Comparison of ENCODE assay signal across 9 cellular contexts in genomic region chr1:44776749-44777068, GRCh38. TPM values are rescaled to one million over a fixed set of nuclear protein-coding genes. Genes with fewer than 3 reads are reported as not detected.
DNase-seq lines count a peak whose midpoint lies in the region; FAIRE-seq and TF ChIP-seq lines count a peak whose summit lies in the region.
"Had no signal": no experiment of that assay in that cellular context is flagged by ENCODE, and none has a peak within 500 bp of the region (broad histone marks: within the 10 kb centered on the region; RNA-seq: fewer than 3 reads in every experiment).

No MANE protein-coding gene starts in this region.

- no peak for TF ChIP-seq POLR2A in H1 (IDR thresholded peaks at IDR 0.05; ENCODE audit: control extremely low read depth in 1 of 2, low read depth in 2 of 2, low read length in 2 of 2)

- H3K56ac ChIP-seq in H1 (replicated peaks; ENCODE audit: insufficient read length, low read depth, low read length), result no peak overlapping the region

- H3K27me3 Mint-ChIP-seq in CD14-positive monocyte (ENCODE audit: low read depth in 3 of 3), result peaks cover 0 to 2% (median 0%) of the 10 kb centered on the region in 3 donors
- H3K27me3 Mint-ChIP-seq in neural progenitor cell (ENCODE audit: insufficient read depth, low read depth), result peaks cover 7% of the 10 kb centered on the region

- H3K4me3 Mint-ChIP-seq in CD14-positive monocyte (peak overlapping the region; percentile 92 to 96), neural progenitor cell (peak overlapping the region; percentile 93)

- no peak for TF ChIP-seq RAD21 in H1 (IDR thresholded peaks at IDR 0.05 in 1 of 2, conservative IDR thresholded peaks at IDR 0.05 in 1 of 2; ENCODE audit: low read depth in 2 of 2, low read length in 2 of 2)

- H3K27ac Mint-ChIP-seq in CD14-positive monocyte, result peak overlapping the region; percentile 92 to 100 (median 96)
- H3K27ac Mint-ChIP-seq in neural progenitor cell, result no peak overlapping the region

- H4K8ac ChIP-seq in H1 (ENCODE audit: extremely low read depth, insufficient read depth, low read length), result 0 out of 2 replicates have a peak overlapping the region, but pooled peaks have one; percentile 65

- TF ChIP-seq EP300 in H1 (IDR thresholded peaks at IDR 0.05; ENCODE audit: borderline replicate concordance in 1 of 2, low read depth in 2 of 2, low read length in 2 of 2), result no peak

- no peak overlapping the region; the same call in 1 of the 2 replicates for H2BK5ac ChIP-seq in H1 (ENCODE audit: low read depth, low read length)

- H4K91ac ChIP-seq in H1 (replicated peaks; ENCODE audit: insufficient read length, low read length), result no peak overlapping the region

- no peak overlapping the region for H3K18ac ChIP-seq in H1 (ENCODE audit: extremely low read depth, low read length)

- H2AFZ ChIP-seq in OCI-LY3 (ENCODE audit: low read depth, low read length) (no peak overlapping the region), H1 (ENCODE audit: low read length) (no peak overlapping the region), neural progenitor cell (replicated peaks) (no peak overlapping the region)

- no peak for FAIRE-seq in H1 (lab: Jason Lieb, UNC)

- peak overlapping the region; percentile 97 for H3K4me2 ChIP-seq in OCI-LY3 (ENCODE audit: low read length)
- H3K4me2 ChIP-seq in H1 (ENCODE audit: insufficient read depth in 1 of 2, low read depth in 2 of 2, low read length in 2 of 2), result peak overlapping the region; percentile 93 to 98
- H3K4me2 ChIP-seq in neural progenitor cell, result peak overlapping the region; percentile 99

- intact Hi-C loops in CD14-positive monocyte (cut with micrococcal nuclease), result loop anchor here (5.0 to 10.0 kb wide), 4 partner anchors 34 to 526 kb away; partner anchors contain the start of gene EIF2B3 (in 1 of the 2)

- no peak for DNase-seq in CD14-positive monocyte (ENCODE audit: low spot score)
- no peak for DNase-seq in H1 (ENCODE audit: low read depth in 1 of 2, low spot score in 2 of 2)
- DNase-seq in neural progenitor cell (ENCODE audit: low spot score), result no peak
- no peak for DNase-seq in medulla oblongata (ENCODE audit: extremely low spot score)
- DNase-seq in AML-193 (lab: John Stamatoyannopoulos, UW), result no peak
- no peak for DNase-seq in effector CD4-positive, alpha-beta T cell
- no peak for DNase-seq in NCI-H146 treated with DMSO at 0.1 percent for 48 hours (lab: John Stamatoyannopoulos, UW; ENCODE audit: unreplicated experiment)
- DNase-seq: NCI-H526 treated with DMSO at 0.1 percent for 48 hours had no signal

- H3K9me3 Mint-ChIP-seq in CD14-positive monocyte, result no peaks in the 10 kb centered on the region
- no peaks in the 10 kb centered on the region for H3K9me3 Mint-ChIP-seq in neural progenitor cell

- H3F3A ChIP-seq in neural progenitor cell (ENCODE audit: low read depth), result peaks cover 73% of the 10 kb centered on the region

- peaks cover 43% of the 10 kb centered on the region for H3K36me3 ChIP-seq in OCI-LY3 (replicated peaks; ENCODE audit: low read depth, low read length)
- peaks cover 24 to 54% (median 34%) of the 10 kb centered on the region in 4 experiments for H3K36me3 ChIP-seq in H1 (ENCODE audit: control insufficient read depth in 2 of 4, insufficient read depth in 4 of 4, low read length in 3 of 4)
- peaks cover 8% of the 10 kb centered on the region for H3K36me3 ChIP-seq in neural progenitor cell

- H3K14ac ChIP-seq in H1 (ENCODE audit: insufficient read length), result no peak overlapping the region

- H3K4me1 ChIP-seq in OCI-LY3 (ENCODE audit: low read length) (peaks cover 13% of the 10 kb centered on the region), H1 (replicated peaks in 1 of 4; ENCODE audit: control insufficient read depth in 3 of 4, insufficient read depth in 4 of 4, low read length in 3 of 4) (peaks cover 0 to 8% (median 2%) of the 10 kb centered on the region in 4 experiments; a peak in 5 of 7 replicates), neural progenitor cell (peaks cover 16% of the 10 kb centered on the region)

- TF ChIP-seq CTCF in CD14-positive monocyte (IDR thresholded peaks at IDR 0.05) (no peak), OCI-LY3 (IDR thresholded peaks at IDR 0.05; ENCODE audit: low read depth, low read length) (no peak), H1 (IDR thresholded peaks at IDR 0.05; ENCODE audit: control extremely low read depth in 1 of 3, insufficient read depth in 1 of 3, low read depth in 1 of 3, low read length in 3 of 3) (no peak), neural progenitor cell (IDR thresholded peaks at IDR 0.05) (no peak)

- no peak overlapping the region for H2BK120ac ChIP-seq in H1 (replicated peaks; ENCODE audit: low read depth, low read length)

- H3K27ac ChIP-seq in OCI-LY3 (ENCODE audit: low read length) (peak overlapping the region; percentile 79), H1 (ENCODE audit: low read depth, low read length) (peak overlapping the region; percentile 85; the same call in 1 of the 2 replicates), neural progenitor cell (peak overlapping the region; percentile 62)

- no peak overlapping the region for H3K4ac ChIP-seq in H1 (replicated peaks; ENCODE audit: insufficient read length, low read depth, low read length)

- H4K20me1 ChIP-seq in OCI-LY3 (ENCODE audit: insufficient read depth, low read length), result peaks cover 31% of the 10 kb centered on the region
- H4K20me1 ChIP-seq in H1 (replicated peaks in 1 of 2; ENCODE audit: control insufficient read depth in 1 of 2, insufficient read depth in 2 of 2, low read length in 2 of 2), result peaks cover 13 to 21% of the 10 kb centered on the region in 2 experiments
- H4K20me1 ChIP-seq in neural progenitor cell (ENCODE audit: low read depth), result peaks cover 45% of the 10 kb centered on the region

- H3K4me1 Mint-ChIP-seq in CD14-positive monocyte (peaks cover 34% of the 10 kb centered on the region), neural progenitor cell (peaks cover 27% of the 10 kb centered on the region)

- H3K9me3 ChIP-seq in OCI-LY3 (ENCODE audit: insufficient read depth, low read length) (no peaks in the 10 kb centered on the region), H1 (ENCODE audit: insufficient read depth in 2 of 2, low read depth in 1 of 2, low read length in 1 of 2) (no peaks in the 10 kb centered on the region), neural progenitor cell (ENCODE audit: low read depth) (no peaks in the 10 kb centered on the region)

- H2BK20ac ChIP-seq in H1 (ENCODE audit: low read length), result no peak overlapping the region

- H3K23me2 ChIP-seq in H1 (ENCODE audit: low read depth, low read length), result peaks cover 16% of the 10 kb centered on the region

- CTCF ChIA-PET in H1 (lab: Charles Lee; ENCODE audit: partially characterized antibody), result interaction anchor here (1.2 to 4.1 kb wide), 4 partner anchors 9 to 45 kb away, joined by 3 to 21 read pairs (median 4); partner anchors contain the start of gene RNU5D-1

- no peak overlapping the region for H2BK15ac ChIP-seq in H1 (ENCODE audit: low read length)

- peaks cover 47% of the 10 kb centered on the region for H3K79me2 ChIP-seq in OCI-LY3 (ENCODE audit: low read length)
- peaks cover 15 to 33% of the 10 kb centered on the region in 2 experiments for H3K79me2 ChIP-seq in H1 (ENCODE audit: control insufficient read depth in 1 of 2, insufficient read depth in 2 of 2, low read length in 2 of 2)
- peaks cover 45% of the 10 kb centered on the region for H3K79me2 ChIP-seq in neural progenitor cell (ENCODE audit: low read depth)

- POLR2A ChIA-PET in H1 (lab: Charles Lee; ENCODE audit: partially characterized antibody), result interaction anchor here (0.6 to 23.6 kb wide), 19 partner anchors 12 to 745 kb away, joined by 3 to 428 read pairs (median 17); partner anchors contain the start of genes BEST4, BTBD19, DYNLT4 and KIF2C

- H3K4me3 ChIP-seq in OCI-LY3 (ENCODE audit: low read length) (peak overlapping the region; percentile 88), H1 (ENCODE audit: extremely low read depth in 1 of 4, insufficient read depth in 2 of 4, low read depth in 3 of 4, low read length in 4 of 4) (peak overlapping the region; percentile 68 to 95 (median 84)), neural progenitor cell (peak overlapping the region; percentile 93)

- no peaks in the 10 kb centered on the region for H3K27me3 ChIP-seq in OCI-LY3 (ENCODE audit: low read depth, low read length)
- H3K27me3 ChIP-seq in H1 (replicated peaks in 1 of 4; ENCODE audit: control insufficient read depth in 3 of 4, extremely low read depth in 1 of 4, insufficient read depth in 3 of 4, low read length in 3 of 4), result no peaks in the 10 kb centered on the region
- H3K27me3 ChIP-seq in neural progenitor cell, result no peaks in the 10 kb centered on the region

- H3K23ac ChIP-seq in H1 (ENCODE audit: insufficient read length), result no peak overlapping the region

- no peak overlapping the region for H2AK5ac ChIP-seq in H1 (ENCODE audit: low read depth, low read length)

- H3K9ac ChIP-seq in OCI-LY3 (ENCODE audit: low read length) (peak overlapping the region; percentile 95), H1 (replicated peaks in 1 of 4; ENCODE audit: extremely low read depth in 1 of 4, low read depth in 3 of 4, low read length in 3 of 4) (peak overlapping the region; percentile 96 to 100 (median 96)), neural progenitor cell (peak overlapping the region; percentile 93)

- H3K36me3 Mint-ChIP-seq in CD14-positive monocyte, result peaks cover 44 to 53% of the 10 kb centered on the region in 2 donors
- H3K36me3 Mint-ChIP-seq in neural progenitor cell, result peaks cover 31% of the 10 kb centered on the region

- H4K5ac ChIP-seq in H1 (ENCODE audit: insufficient read length, low read depth, low read length), result no peak overlapping the region

- WGBS in H1 (ENCODE audit: extremely low coverage in 1 of 2, insufficient coverage in 1 of 2, insufficient read length in 1 of 2, insufficient replicate concordance in 2 of 2, low coverage in 1 of 2, low lambda C conversion rate in 2 of 2, missing lambda C conversion rate in 1 of 2), 2 experiments, result 54% methylated on average over 11 of the region's 11 CpGs; no CpG with 5 or more reads in 1 of the 2 experiments

- H2BK12ac ChIP-seq in H1 (ENCODE audit: low read depth, low read length), result no peak overlapping the region

- peaks cover 3% of the 10 kb centered on the region; the same call in 1 of the 2 replicates for H3K79me1 ChIP-seq in H1 (ENCODE audit: low read depth, low read length)

RNA-seq across cellular contexts. Expression of gene RPS8, which starts 1.4 kb away (rescaled TPM):
- polyA plus RNA-seq in CD14-positive monocyte (100 to 1,000 TPM; 413 to 419 TPM), H1 (2011; rRNA removed) (2,239 and 2,261 TPM in 2 replicates)
- 2,387 and 2,407 TPM in 2 replicates for total RNA-seq in H1 (2021; fragmentation: NEBNext Ultra II Directional; extraction: Animal tissue kit (Norgen Biotek cat#: 25700))
- polyA plus RNA-seq in H1 (2011; cell fraction: cytosol; rRNA removed), result 3,193 TPM
- 1,937 TPM for polyA plus RNA-seq in H1 (2011; cell fraction: nucleus; rRNA removed)
- 2,656 to 3,207 TPM (median 2,890 TPM) in 4 replicates for polyA plus RNA-seq in H1 (2012, experiment 1 of 2)
- 2,335 TPM for polyA plus RNA-seq in H1 (2012, experiment 2 of 2)
- 6,208 TPM for polyA plus RNA-seq in H1 (2013, experiment 1 of 2)
- polyA plus RNA-seq in H1 (2013, experiment 2 of 2), result 6,380 TPM
- 576 and 640 TPM in 2 replicates for polyA minus RNA-seq in H1 (2011; rRNA and poly(A)+ RNA removed)
- polyA minus RNA-seq in H1 (2011; cell fraction: cytosol; rRNA and poly(A)+ RNA removed), result 767 TPM
- polyA minus RNA-seq in H1 (2011; cell fraction: nucleus; rRNA and poly(A)+ RNA removed), result 598 TPM
- total RNA-seq in neural progenitor cell (ENCODE audit: low replicate concordance), result 3,812 and 4,281 TPM in 2 replicates

RNA-seq across cellular contexts. Expression of gene BEST4, which starts 11.3 kb away (rescaled TPM):
- polyA plus RNA-seq in CD14-positive monocyte (not detected), H1 (2011; rRNA removed) (0.76 and 0.86 TPM in 2 replicates)
- total RNA-seq in H1 (2021; fragmentation: NEBNext Ultra II Directional; extraction: Animal tissue kit (Norgen Biotek cat#: 25700)), result 0.80 and 1.4 TPM in 2 replicates
- 1.1 TPM for polyA plus RNA-seq in H1 (2011; cell fraction: cytosol; rRNA removed)
- polyA plus RNA-seq in H1 (2011; cell fraction: nucleus; rRNA removed), result 1.6 TPM
- 1.1 to 1.7 TPM (median 1.3 TPM) in 4 replicates for polyA plus RNA-seq in H1 (2012, experiment 1 of 2)
- polyA plus RNA-seq in H1 (2012, experiment 2 of 2), result 0.97 TPM
- 0.95 TPM for polyA plus RNA-seq in H1 (2013, experiment 1 of 2)
- 0.72 TPM for polyA plus RNA-seq in H1 (2013, experiment 2 of 2)
- 0.24 and 0.25 TPM in 2 replicates for polyA minus RNA-seq in H1 (2011; rRNA and poly(A)+ RNA removed)
- polyA minus RNA-seq in H1 (2011; cell fraction: cytosol; rRNA and poly(A)+ RNA removed), result not detected
- 0.90 TPM for polyA minus RNA-seq in H1 (2011; cell fraction: nucleus; rRNA and poly(A)+ RNA removed)
- total RNA-seq in neural progenitor cell (ENCODE audit: low replicate concordance), result 0.65 and 0.84 TPM in 2 replicates

RNA-seq across cellular contexts. Expression of gene PLK3, which starts 23.5 kb away (rescaled TPM):
- polyA plus RNA-seq in CD14-positive monocyte (10 to 100 TPM; 15.8 to 28.1 TPM), H1 (2011; rRNA removed) (12.3 and 21.9 TPM in 2 replicates)
- 7.9 and 9.7 TPM in 2 replicates for total RNA-seq in H1 (2021; fragmentation: NEBNext Ultra II Directional; extraction: Animal tissue kit (Norgen Biotek cat#: 25700))
- polyA plus RNA-seq in H1 (2011; cell fraction: cytosol; rRNA removed), result 10.6 TPM
- 64.2 TPM for polyA plus RNA-seq in H1 (2011; cell fraction: nucleus; rRNA removed)
- polyA plus RNA-seq in H1 (2012, experiment 1 of 2), result 4.9 to 9.1 TPM (median 8.2 TPM) in 4 replicates
- 6.9 TPM for polyA plus RNA-seq in H1 (2012, experiment 2 of 2)
- polyA plus RNA-seq in H1 (2013, experiment 1 of 2), result 7.1 TPM
- polyA plus RNA-seq in H1 (2013, experiment 2 of 2), result 6.4 TPM
- 5.2 and 7.1 TPM in 2 replicates for polyA minus RNA-seq in H1 (2011; rRNA and poly(A)+ RNA removed)
- polyA minus RNA-seq in H1 (2011; cell fraction: cytosol; rRNA and poly(A)+ RNA removed), result 3.7 TPM
- 18.2 TPM for polyA minus RNA-seq in H1 (2011; cell fraction: nucleus; rRNA and poly(A)+ RNA removed)
- 2.2 and 6.6 TPM in 2 replicates for total RNA-seq in neural progenitor cell (ENCODE audit: low replicate concordance)

RNA-seq across cellular contexts. Expression of gene DYNLT4, which starts 30.4 kb away (rescaled TPM):
- 1 to 10 TPM; 2.2 to 2.8 TPM for polyA plus RNA-seq in CD14-positive monocyte
- not detected in 2 replicates for total RNA-seq in H1 (2021; fragmentation: NEBNext Ultra II Directional; extraction: Animal tissue kit (Norgen Biotek cat#: 25700))
- 0.19 and 0.29 TPM in 2 replicates for polyA plus RNA-seq in H1 (2011; rRNA removed)
- polyA plus RNA-seq in H1 (2011; cell fraction: cytosol; rRNA removed), result 0.16 TPM
- polyA plus RNA-seq in H1 (2011; cell fraction: nucleus; rRNA removed), result not detected
- not detected in 4 replicates for polyA plus RNA-seq in H1 (2012, experiment 1 of 2)
- polyA plus RNA-seq in H1 (2012, experiment 2 of 2), result not detected
- not detected for polyA plus RNA-seq in H1 (2013, experiment 1 of 2)
- polyA plus RNA-seq in H1 (2013, experiment 2 of 2), result not detected
- not detected in 2 replicates for polyA minus RNA-seq in H1 (2011; rRNA and poly(A)+ RNA removed)
- polyA minus RNA-seq in H1 (2011; cell fraction: cytosol; rRNA and poly(A)+ RNA removed), result not detected
- polyA minus RNA-seq in H1 (2011; cell fraction: nucleus; rRNA and poly(A)+ RNA removed), result 4.1 TPM
- total RNA-seq in neural progenitor cell (ENCODE audit: low replicate concordance), result not detected in 2 replicates

RNA-seq across cellular contexts. Expression of gene BTBD19, which starts 31.6 kb away (rescaled TPM):
- under 1 TPM; 0.10 to 0.73 TPM for polyA plus RNA-seq in CD14-positive monocyte
- total RNA-seq in H1 (2021; fragmentation: NEBNext Ultra II Directional; extraction: Animal tissue kit (Norgen Biotek cat#: 25700)), result 1.1 and 1.5 TPM in 2 replicates
- polyA plus RNA-seq in H1 (2011; rRNA removed), result 1.1 and 1.6 TPM in 2 replicates
- polyA plus RNA-seq in H1 (2011; cell fraction: cytosol; rRNA removed), result 0.80 TPM
- 3.9 TPM for polyA plus RNA-seq in H1 (2011; cell fraction: nucleus; rRNA removed)
- polyA plus RNA-seq in H1 (2012, experiment 1 of 2), result 0.54 to 1.00 TPM (median 0.66 TPM) in 4 replicates
- polyA plus RNA-seq in H1 (2012, experiment 2 of 2), result 0.52 TPM
- polyA plus RNA-seq in H1 (2013, experiment 1 of 2), result 1.4 TPM
- 1.1 TPM for polyA plus RNA-seq in H1 (2013, experiment 2 of 2)
- 0.39 and 1.0 TPM in 2 replicates for polyA minus RNA-seq in H1 (2011; rRNA and poly(A)+ RNA removed)
- polyA minus RNA-seq in H1 (2011; cell fraction: cytosol; rRNA and poly(A)+ RNA removed), result 1.1 TPM
- polyA minus RNA-seq in H1 (2011; cell fraction: nucleus; rRNA and poly(A)+ RNA removed), result 2.0 TPM
- total RNA-seq in neural progenitor cell (ENCODE audit: low replicate concordance), result 1.4 and 1.7 TPM in 2 replicates
